ENCODE assay signal across 24 cellular contexts in the genomic region with DNA sequence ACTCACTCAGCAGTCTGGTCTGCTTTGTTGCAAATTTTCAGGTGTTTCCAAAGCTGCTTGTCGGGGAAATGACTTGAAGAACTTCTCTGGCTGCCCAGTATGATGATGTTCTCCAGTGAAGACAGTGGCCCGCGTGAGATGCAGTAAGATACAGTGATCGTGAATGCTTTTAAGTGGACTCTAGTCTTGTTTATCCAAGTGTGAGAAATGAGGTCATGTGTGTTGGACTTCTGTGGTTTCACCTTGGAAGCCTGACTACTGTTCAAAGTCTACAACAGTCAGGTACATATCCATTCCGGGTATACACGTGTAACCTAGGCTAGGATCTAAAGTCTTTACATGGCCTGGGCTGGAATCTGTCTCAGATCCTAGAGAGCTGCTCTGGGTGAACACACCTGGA. TPM values are rescaled to one million over a fixed set of nuclear protein-coding genes. Genes with fewer than 3 reads are reported as not detected.
"Had no signal": no experiment of that assay in that cellular context is flagged by ENCODE, and none has a peak within 500 bp of the region (broad histone marks: within the 10 kb centered on the region; RNA-seq: fewer than 3 reads in every experiment).

No MANE protein-coding gene starts in this region.

- H3K4me1 Mint-ChIP-seq: mesothelial cell of epicardium had no signal

- H3K4me3 ChIP-seq: coronary artery, dorsolateral prefrontal cortex, esophagus squamous epithelium, gastroesophageal sphincter, heart right ventricle, left lung, lower lobe of right lung, mucosa of descending colon had no signal

- H3K4me1 ChIP-seq: esophagus squamous epithelium, foreskin keratinocyte, gastroesophageal sphincter, heart right ventricle, left lung, lower lobe of right lung had no signal

- H3K36me3 ChIP-seq: esophagus squamous epithelium, gastroesophageal sphincter, heart right ventricle, left lung, lower lobe of right lung had no signal

- DNase-seq: dermis blood vessel endothelial cell; dorsolateral prefrontal cortex; effector CD4-positive, alpha-beta T cell; effector memory CD4-positive, alpha-beta T cell; erythroblast; esophagus squamous epithelium; foreskin keratinocyte; glutamatergic neuron; head of caudate nucleus; heart right ventricle; hippocampal formation; left cardiac atrium; left lung; left ventricle myocardium superior; lower lobe of right lung; mesenchymal stem cell; mucosa of descending colon had no signal

- H3K27ac ChIP-seq: coronary artery, dorsolateral prefrontal cortex, epithelial cell of prostate, esophagus squamous epithelium, foreskin keratinocyte, gastroesophageal sphincter, heart right ventricle, left lung, lower lobe of right lung had no signal

- H3K4me3 Mint-ChIP-seq: mesothelial cell of epicardium had no signal

- H3K27ac Mint-ChIP-seq: mesothelial cell of epicardium had no signal

- H3K27me3 ChIP-seq: dorsolateral prefrontal cortex, esophagus squamous epithelium, foreskin keratinocyte, gastroesophageal sphincter, heart right ventricle, left lung had no signal

- ATAC-seq: esophagus mucosa, foreskin keratinocyte, gastroesophageal sphincter, heart right ventricle, left cardiac atrium, left lung, left ventricle myocardium superior, lower lobe of right lung, mucosa of descending colon had no signal

RNA-seq across cellular contexts. Expression of a gene that starts 29.1 kb away (rescaled TPM):
- total RNA-seq: gastroesophageal sphincter, left ventricle myocardium superior, lower leg skin, lower lobe of right lung, mesenteric fat pad had no signal
